ENCODE assay signal across 10 cellular contexts in the genomic region with DNA sequence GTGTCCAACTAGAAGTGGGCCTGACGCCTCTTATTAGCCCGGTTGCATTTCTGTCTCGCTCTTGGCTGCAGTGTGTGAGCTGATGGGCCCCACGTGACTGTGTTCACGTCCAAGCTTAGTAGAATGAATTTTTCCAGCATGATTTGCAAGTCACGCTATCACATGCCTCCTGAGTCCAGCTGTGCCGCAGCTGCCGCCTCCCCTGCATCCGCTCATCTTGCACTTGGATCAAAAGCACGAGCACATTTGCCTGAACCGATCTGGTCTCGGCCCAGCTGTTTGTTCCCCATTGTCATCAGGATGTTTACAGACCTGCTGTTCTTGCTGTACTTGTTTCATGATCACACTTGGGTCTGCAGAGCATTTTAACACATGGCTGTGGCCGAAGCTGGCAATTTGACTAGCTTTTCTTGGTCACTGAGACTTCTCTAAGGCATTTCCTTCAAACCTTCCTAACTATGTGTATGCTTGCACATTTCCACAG.
DNase-seq lines count a peak whose midpoint lies in the region; ATAC-seq, FAIRE-seq and TF ChIP-seq lines count a peak whose summit lies in the region.
"Had no signal": no experiment of that assay in that cellular context is flagged by ENCODE, and none has a peak within 500 bp of the region (broad histone marks: within the 10 kb centered on the region; RNA-seq: fewer than 3 reads in every experiment).

No MANE protein-coding gene starts in this region.

- TF ChIP-seq CTCF in adrenal gland (IDR thresholded peaks at IDR 0.05) (no peak), retinal pigment epithelial cell (conservative IDR thresholded peaks at IDR 0.05; ENCODE audit: low read depth, low read length) (no peak)

- TF ChIP-seq POLR2A in adrenal gland (IDR thresholded peaks at IDR 0.05) = no peak
- TF ChIP-seq POLR2A in H54 (IDR thresholded peaks at IDR 0.05; ENCODE audit: low read depth, low read length) = no peak

- WGBS in adrenal gland, 4 donors = 54 to 76% (median 59%) methylated on average over 13 of the region's 13 CpGs

- peak; percentile 24 for DNase-seq in ELR (ENCODE audit: low read depth)
- peak; percentile 23 to 84 (median 48) for DNase-seq in adrenal gland
- DNase-seq in left cardiac atrium = peak; percentile 86
- peak; percentile 40 for DNase-seq in retinal pigment epithelial cell (ENCODE audit: low read depth)
- DNase-seq in H54 (ENCODE audit: insufficient read length, low spot score) = no peak
- DNase-seq in UCSD-AML1 (lab: John Stamatoyannopoulos, UW; ENCODE audit: unreplicated experiment) = no peak
- DNase-seq: endodermal cell; stimulated activated CD4-positive, alpha-beta T cell treated with anti-CD3 and anti-CD28 coated beads, Interleukin-4, amount 100 ng/mL, for 1 hour had no signal

- H3K9me3 ChIP-seq in adrenal gland (replicated peaks in 1 of 3) = no peaks in the 10 kb centered on the region

- H3K27ac ChIP-seq in adrenal gland = peak overlapping the region in 2 of 5 donors; percentile 69 to 84

- no peak overlapping the region for H3K4me3 ChIP-seq in adrenal gland
- no peak overlapping the region for H3K4me3 ChIP-seq in retinal pigment epithelial cell (ENCODE audit: low read length)

- FAIRE-seq in H54 (lab: Jason Lieb, UNC) = no peak

- ATAC-seq in left cardiac atrium (peak; percentile 95 to 97), HG03045 (IDR thresholded peaks at IDR 0.05; ENCODE audit: unreplicated experiment) (no peak), HG03457 (IDR thresholded peaks at IDR 0.05; ENCODE audit: unreplicated experiment) (no peak)

- H3K27me3 ChIP-seq in adrenal gland = no peaks in the 10 kb centered on the region

- H3K36me3 ChIP-seq in adrenal gland (replicated peaks in 1 of 2) = no peaks in the 10 kb centered on the region

- H3K4me1 ChIP-seq in adrenal gland (replicated peaks in 1 of 2) = peaks cover 0 to 9% of the 10 kb centered on the region in 2 donors

- intact Hi-C loops in adrenal gland (cut with DNase I) (no loop called here), left cardiac atrium (cut with DNase I) (no loop called here)

Comparison
In these comparisons a context has a peak if more than half of its experiments do, and no peak if none do; other contexts are left out.
1. DNase-seq: peak in ELR (single experiment), adrenal gland (7 of 7), left cardiac atrium (single experiment) and retinal pigment epithelial cell (single experiment); none in H54 (single experiment) and UCSD-AML1 (single experiment).
2. ATAC-seq: peak in left cardiac atrium (2 of 2); none in HG03045 (single experiment) and HG03457 (single experiment).